In genomic region chr5:131649160-131649559, GRCh38 we compare ENCODE assay signal across 21 cellular contexts. TPM values are rescaled to one million over a fixed set of nuclear protein-coding genes. Genes with fewer than 3 reads are reported as not detected.
DNase-seq lines count a peak whose midpoint lies in the region; ATAC-seq and TF ChIP-seq lines count a peak whose summit lies in the region.
"Had no signal": no experiment of that assay in that cellular context is flagged by ENCODE, and none has a peak within 500 bp of the region (broad histone marks: within the 10 kb centered on the region; RNA-seq: fewer than 3 reads in every experiment).

No MANE protein-coding gene starts in this region.

- H3K79me2 ChIP-seq in SU-DHL-6 (ENCODE audit: insufficient read depth, low read length) = no peaks in the 10 kb centered on the region

- H3K9me2 ChIP-seq in SU-DHL-6 (replicated peaks; ENCODE audit: insufficient read depth, low read length) = no peaks in the 10 kb centered on the region

- intact Hi-C loops in psoas muscle (cut with DNase I) = no loop called here
- intact Hi-C loops in lower lobe of right lung (cut with DNase I) = no loop called here

- peak; percentile 51 for DNase-seq in ELR (ENCODE audit: low read depth)
- DNase-seq in epithelial cell of esophagus (ENCODE audit: low read depth) = peak; percentile 37
- DNase-seq in lung microvascular endothelial cell (ENCODE audit: low read depth in 2 of 2) = peak; percentile 16 to 29
- DNase-seq in psoas muscle = no peak
- no peak for DNase-seq in lower lobe of right lung
- DNase-seq in NCI-H345 (lab: John Stamatoyannopoulos, UW) = no peak
- DNase-seq: ACHN; AML-193; Caco-2; CD4-positive, CD25-positive, alpha-beta regulatory T cell; DMS153; NCI-H1436; NCI-H2029; NCI-H2171; NCI-H510A; SHP77 treated with DMSO at 0.1 percent for 48 hours had no signal

- peaks cover 37% of the 10 kb centered on the region for H3F3A ChIP-seq in SU-DHL-6 (ENCODE audit: insufficient read depth)

- ATAC-seq in GM19463 (IDR thresholded peaks at IDR 0.05; ENCODE audit: unreplicated experiment) (no peak), psoas muscle (no peak), lower lobe of right lung (no peak)
- ATAC-seq: K562, SK-N-SH treated with all-trans-retinoic acid at 6 μM for 48 hours had no signal

- no peaks in the 10 kb centered on the region for H3K9me3 ChIP-seq in SU-DHL-6 (ENCODE audit: insufficient read depth, low read length)
- H3K9me3 ChIP-seq in psoas muscle = no peaks in the 10 kb centered on the region
- H3K9me3 ChIP-seq in lower lobe of right lung = no peaks in the 10 kb centered on the region
- H3K9me3 ChIP-seq: Caco-2, HAP-1 had no signal

- H3K27ac ChIP-seq in SU-DHL-6 (ENCODE audit: low read depth, low read length) (peak overlapping the region; percentile 92; the same call in 1 of the 2 replicates), psoas muscle (no peak overlapping the region), lower lobe of right lung (no peak overlapping the region)

- H3K36me3 ChIP-seq in SU-DHL-6 (ENCODE audit: low read length) = peaks cover 18% of the 10 kb centered on the region
- peaks cover 3 to 94% of the 10 kb centered on the region in 2 donors for H3K36me3 ChIP-seq in psoas muscle (ENCODE audit: insufficient read depth in 1 of 2, low read depth in 1 of 2)
- peaks cover 76% of the 10 kb centered on the region for H3K36me3 ChIP-seq in lower lobe of right lung

- TF ChIP-seq CTCF in SU-DHL-6 (IDR thresholded peaks at IDR 0.05; ENCODE audit: insufficient read depth, low read length, poor library complexity, severe bottlenecking) = no peak
- no peak for TF ChIP-seq CTCF in epithelial cell of esophagus (IDR thresholded peaks at IDR 0.05; ENCODE audit: insufficient read depth, low read depth, low read length, missing control alignments)
- TF ChIP-seq CTCF in psoas muscle (IDR thresholded peaks at IDR 0.05) = no peak
- TF ChIP-seq CTCF in lower lobe of right lung (IDR thresholded peaks at IDR 0.05) = no peak

- no peaks in the 10 kb centered on the region for H3K27me3 ChIP-seq in SU-DHL-6 (ENCODE audit: low read length)
- H3K27me3 ChIP-seq in psoas muscle (ENCODE audit: insufficient read depth in 3 of 3, low read length in 2 of 3) = no peaks in the 10 kb centered on the region
- no peaks in the 10 kb centered on the region for H3K27me3 ChIP-seq in lower lobe of right lung (ENCODE audit: low read depth)

- H4K20me1 ChIP-seq in SU-DHL-6 (ENCODE audit: low read depth, low read length) = no peaks in the 10 kb centered on the region

- no peak overlapping the region for H3K4me2 ChIP-seq in SU-DHL-6 (ENCODE audit: low read depth, low read length, poor library complexity, severe bottlenecking)

- WGBS in psoas muscle, 3 donors = 93 to 97% (median 96%) methylated on average over 3 of the region's 3 CpGs

- H3K4me3 ChIP-seq in SU-DHL-6 (ENCODE audit: insufficient read depth, low read length, poor library complexity, severe bottlenecking) (no peak overlapping the region), epithelial cell of esophagus (ENCODE audit: low read length) (no peak overlapping the region), psoas muscle (no peak overlapping the region), lower lobe of right lung (no peak overlapping the region)
- H3K4me3 ChIP-seq: HAP-1, K562 had no signal

- H2AFZ ChIP-seq in SU-DHL-6 (ENCODE audit: low read depth, low read length, severe bottlenecking) = no peak overlapping the region

- H3K9ac ChIP-seq in SU-DHL-6 (ENCODE audit: low read length) = no peak overlapping the region

- no peaks in the 10 kb centered on the region for H3K4me1 ChIP-seq in psoas muscle
- H3K4me1 ChIP-seq in lower lobe of right lung = no peaks in the 10 kb centered on the region
- H3K4me1 ChIP-seq: Caco-2, HAP-1 had no signal

RNA-seq across cellular contexts. Expression of gene RAPGEF6, which starts 14.1 kb away (rescaled TPM):
- 9.8 and 11.5 TPM in 2 replicates for total RNA-seq in lung microvascular endothelial cell
- total RNA-seq in psoas muscle = 10 to 100 TPM in 1 of 4 donors, 1 to 10 TPM in 3; 6.9 to 14.1 (median 7.4) TPM
- 1 to 10 TPM; 1.7 to 3.4 (median 2.0) TPM for polyA plus RNA-seq in psoas muscle
- 21.7 TPM for total RNA-seq in lower lobe of right lung

Comparison
In these comparisons a context has a peak if more than half of its experiments do, and no peak if none do; other contexts are left out.
1. DNase-seq: peak in ELR (single experiment), epithelial cell of esophagus (single experiment) and lung microvascular endothelial cell (2 of 2); none in psoas muscle (0 of 2), lower lobe of right lung (single experiment) and NCI-H345 (single experiment).